In the genomic region with DNA sequence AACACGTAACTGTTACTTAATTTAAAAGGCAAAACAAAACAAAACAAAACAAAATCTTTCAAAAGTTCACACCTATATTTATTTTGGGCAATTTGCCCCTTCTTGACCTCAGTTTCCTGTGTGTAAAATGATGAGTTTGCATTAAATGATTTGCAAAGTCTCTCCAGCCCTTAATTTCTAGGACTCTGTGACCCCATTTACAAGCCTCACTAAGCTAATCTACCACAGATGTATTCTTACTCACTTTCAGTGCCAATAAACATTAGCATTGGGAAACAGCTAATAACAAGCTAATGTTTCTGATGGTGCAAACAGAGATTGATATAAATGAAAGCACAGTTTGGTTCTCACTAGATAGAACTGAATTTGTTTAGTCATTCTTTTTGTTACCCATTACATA, we compare ENCODE assay signal across 31 cellular contexts.
DNase-seq lines count a peak whose midpoint lies in the region; ATAC-seq, FAIRE-seq and TF ChIP-seq lines count a peak whose summit lies in the region.
"Had no signal": no experiment of that assay in that cellular context is flagged by ENCODE, and none has a peak within 500 bp of the region (broad histone marks: within the 10 kb centered on the region; RNA-seq: fewer than 3 reads in every experiment).

No MANE protein-coding gene starts in this region.

- ATAC-seq in HepG2 (no peak), right lobe of liver (no peak), left ventricle myocardium superior (peak; percentile 77), HG03354 (IDR thresholded peaks at IDR 0.05; ENCODE audit: poor library complexity, severe bottlenecking, unreplicated experiment) (no peak)
- ATAC-seq: gastrocnemius medialis; naive thymus-derived CD8-positive, alpha-beta T cell; stimulated activated memory B cell treated with anti-CD40 and anti-IgM and Interleukin-4, amounts not matched to agents 10 μg/mL and 1 μg/mL and 100 μg/mL, for 72 hours; T-helper 17 cell; upper lobe of right lung had no signal

- DNase-seq in HepG2 (ENCODE audit: low spot score), result no peak
- no peak for DNase-seq in right lobe of liver
- no peak for DNase-seq in esophagus squamous epithelium (lab: John Stamatoyannopoulos, UW)
- no peak for DNase-seq in left ventricle myocardium superior
- no peak for DNase-seq in middle frontal gyrus (ENCODE audit: extremely low spot score, low spot score)
- no peak for DNase-seq in NCI-H1105 treated with DMSO at 0.1 percent for 48 hours (lab: John Stamatoyannopoulos, UW)
- no peak for DNase-seq in activated gamma-delta T cell (lab: John Stamatoyannopoulos, UW)
- DNase-seq: activated CD4-positive, alpha-beta memory T cell treated with anti-CD3 and anti-CD28 coated beads for 36 hours; activated CD8-positive, alpha-beta memory T cell treated with anti-CD3 and anti-CD28 coated beads, Interleukin-2, amount 50 U/mL, for 48 hours; activated naive CD4-positive, alpha-beta T cell treated with anti-CD3 and anti-CD28 coated beads for 36 hours; adrenal gland; CD4-positive, alpha-beta memory T cell; dorsolateral prefrontal cortex; gastrocnemius medialis; GM23248; naive thymus-derived CD8-positive, alpha-beta T cell; NCI-H1417; NCI-H2029; NCI-H526; NK-92 treated with Interleukin-12 subunit alpha and Interleukin-12 subunit beta, amount 100 ng/mL, for 24 hours; nucleus accumbens; stimulated activated CD4-positive, alpha-beta T cell treated with anti-CD3 and anti-CD28 coated beads, Interleukin-15, amount 100 ng/mL, for 24 hours; T-helper 17 cell; upper lobe of right lung had no signal

- no peak for TF ChIP-seq CTCF in HepG2 (CRISPR knock-in tag; IDR thresholded peaks at IDR 0.05)
- TF ChIP-seq CTCF in right lobe of liver (IDR thresholded peaks at IDR 0.05), result no peak
- no peak for TF ChIP-seq CTCF in esophagus squamous epithelium (IDR thresholded peaks at IDR 0.05)

- in situ Hi-C loops in HepG2 (cut with HindIII; ENCODE audit: extremely low pct_ligation_motif_present, low pct_unique_long_range_greater_than_20kb), result no loop called here

- FAIRE-seq in HepG2 (lab: Jason Lieb, UNC), result no peak
- FAIRE-seq: HTR-8/SVneo, TTC549 had no signal

- H3K27me3 ChIP-seq in HepG2 (ENCODE audit: control insufficient read depth in 1 of 2, insufficient read depth in 2 of 2, low read length in 2 of 2) (no peaks in the 10 kb centered on the region), right lobe of liver (no peaks in the 10 kb centered on the region), esophagus squamous epithelium (no peaks in the 10 kb centered on the region)
- H3K27me3 ChIP-seq: adrenal gland, dorsolateral prefrontal cortex, gastrocnemius medialis, upper lobe of right lung had no signal

- CTCF ChIA-PET in HepG2 (lab: Yijun Ruan, JAX; ENCODE audit: low intra/inter-chr PET ratio, low total read pairs), result no interaction called here

- BruUV-seq in HepG2 (replicated peaks; lab: Mats Ljungman, UMichigan), result no TSS peak

- POLR2A ChIA-PET in HepG2 (lab: Yijun Ruan, JAX), result no interaction called here

- no peak for TF ChIP-seq EP300 in HepG2 (IDR thresholded peaks at IDR 0.05; ENCODE audit: low read depth in 2 of 2, low read length in 2 of 2)
- no peak for TF ChIP-seq EP300 in HepG2 (CRISPR knock-in tag; IDR thresholded peaks at IDR 0.05; ENCODE audit: borderline replicate concordance)

- H3K4me3 ChIP-seq in HepG2 (replicated peaks in 1 of 3; ENCODE audit: insufficient read depth in 1 of 3, low read depth in 2 of 3, low read length in 3 of 3), result no peak overlapping the region
- H3K4me3 ChIP-seq in right lobe of liver, result no peak overlapping the region
- no peak overlapping the region for H3K4me3 ChIP-seq in esophagus squamous epithelium
- H3K4me3 ChIP-seq: adrenal gland, dorsolateral prefrontal cortex, gastrocnemius medialis, GM23248, lung, prostate gland, upper lobe of right lung had no signal

- H3K9ac ChIP-seq in HepG2 (ENCODE audit: insufficient read depth, low read depth, low read length), result no peak overlapping the region
- H3K9ac ChIP-seq: GM23248, KMS-11 had no signal

- H3K27ac ChIP-seq in HepG2 (ENCODE audit: extremely low read length, insufficient read depth, low read length) (no peak overlapping the region), right lobe of liver (no peak overlapping the region), esophagus squamous epithelium (peak overlapping the region in 3 of 4 donors; percentile 24 to 52 (median 43))
- H3K27ac ChIP-seq: adrenal gland, dorsolateral prefrontal cortex, GM23248, KMS-11, prostate gland, upper lobe of right lung had no signal

- TF ChIP-seq POLR2A in HepG2 (IDR thresholded peaks at IDR 0.05; ENCODE audit: insufficient read depth in 1 of 2, low read depth in 2 of 2, low read length in 2 of 2) (no peak), right lobe of liver (IDR thresholded peaks at IDR 0.05) (no peak), esophagus squamous epithelium (IDR thresholded peaks at IDR 0.05) (no peak)

- H3K79me2 ChIP-seq in HepG2 (ENCODE audit: insufficient read depth, low read length), result no peaks in the 10 kb centered on the region

- H3K4me1 ChIP-seq in HepG2 (ENCODE audit: insufficient read depth, low read length), result no peaks in the 10 kb centered on the region
- no peaks in the 10 kb centered on the region for H3K4me1 ChIP-seq in right lobe of liver
- H3K4me1 ChIP-seq in esophagus squamous epithelium, result no peaks in the 10 kb centered on the region
- H3K4me1 ChIP-seq: adrenal gland, gastrocnemius medialis, prostate gland, upper lobe of right lung had no signal

- no peak overlapping the region for H3K4me2 ChIP-seq in HepG2 (ENCODE audit: low read depth, low read length)
- H3K4me2 ChIP-seq: KMS-11 had no signal

- whole genome bisulfite sequencing in HepG2 (ENCODE audit: low lambda C conversion rate), result 0% methylated on average over 1 of the region's 1 CpG
- WGBS in right lobe of liver (ENCODE audit: insufficient coverage, low coverage, low lambda C conversion rate, missing lambda C conversion rate), result 34% methylated on average over 1 of the region's 1 CpG
- 24 to 38% methylated on average over 1 of the region's 1 CpG for WGBS in esophagus squamous epithelium, 2 donors

- TF ChIP-seq RAD21 in HepG2 (CRISPR knock-in tag; IDR thresholded peaks at IDR 0.05), result no peak

- no peaks in the 10 kb centered on the region for H3K36me3 ChIP-seq in HepG2 (replicated peaks in 1 of 2; ENCODE audit: control insufficient read depth in 1 of 2, insufficient read depth in 2 of 2, low read length in 2 of 2)
- H3K36me3 ChIP-seq in right lobe of liver, result no peaks in the 10 kb centered on the region
- no peaks in the 10 kb centered on the region for H3K36me3 ChIP-seq in esophagus squamous epithelium
- H3K36me3 ChIP-seq: adrenal gland, gastrocnemius medialis, prostate gland, upper lobe of right lung had no signal

- no peak overlapping the region for H2AFZ ChIP-seq in HepG2 (ENCODE audit: low read length)
- H2AFZ ChIP-seq: GM23248 had no signal

- intact Hi-C loops in HepG2 (cut with micrococcal nuclease; ENCODE audit: unreplicated experiment) (no loop called here), right lobe of liver (cut with DNase I) (no loop called here), esophagus squamous epithelium (cut with DNase I) (no loop called here), left ventricle myocardium superior (cut with micrococcal nuclease) (no loop called here)

- peaks cover 78% of the 10 kb centered on the region for H3K9me3 ChIP-seq in HepG2 (ENCODE audit: low read length)
- no peaks in the 10 kb centered on the region for H3K9me3 ChIP-seq in right lobe of liver
- peaks cover 0 to 10% (median 9%) of the 10 kb centered on the region in 3 donors for H3K9me3 ChIP-seq in esophagus squamous epithelium
- H3K9me3 ChIP-seq: adrenal gland, gastrocnemius medialis, prostate gland, upper lobe of right lung had no signal

- no peaks in the 10 kb centered on the region for H4K20me1 ChIP-seq in HepG2 (ENCODE audit: insufficient read depth, low read length)

TF ChIP-seq in HepG2, 621 proteins besides CTCF, POLR2A, EP300 and RAD21:
- TF ChIP-seq ZNF180 (CRISPR knock-in tag; IDR thresholded peaks at IDR 0.05; ENCODE audit: borderline replicate concordance, low read depth) (no peak), MAFK (conservative IDR thresholded peaks at IDR 0.05 in 1 of 2, IDR thresholded peaks at IDR 0.05 in 1 of 2; ENCODE audit: low read length in 2 of 2) (peak; percentile 88 to 92), MAFF (IDR thresholded peaks at IDR 0.05; ENCODE audit: low read depth, low read length) (peak; percentile 88)

Comparison
In these comparisons a context has a peak if more than half of its experiments do, and no peak if none do; other contexts are left out.
1. H3K27ac ChIP-seq: peak in esophagus squamous epithelium (3 of 4); none in HepG2 (single experiment) and right lobe of liver (0 of 3).